In the genomic region with DNA sequence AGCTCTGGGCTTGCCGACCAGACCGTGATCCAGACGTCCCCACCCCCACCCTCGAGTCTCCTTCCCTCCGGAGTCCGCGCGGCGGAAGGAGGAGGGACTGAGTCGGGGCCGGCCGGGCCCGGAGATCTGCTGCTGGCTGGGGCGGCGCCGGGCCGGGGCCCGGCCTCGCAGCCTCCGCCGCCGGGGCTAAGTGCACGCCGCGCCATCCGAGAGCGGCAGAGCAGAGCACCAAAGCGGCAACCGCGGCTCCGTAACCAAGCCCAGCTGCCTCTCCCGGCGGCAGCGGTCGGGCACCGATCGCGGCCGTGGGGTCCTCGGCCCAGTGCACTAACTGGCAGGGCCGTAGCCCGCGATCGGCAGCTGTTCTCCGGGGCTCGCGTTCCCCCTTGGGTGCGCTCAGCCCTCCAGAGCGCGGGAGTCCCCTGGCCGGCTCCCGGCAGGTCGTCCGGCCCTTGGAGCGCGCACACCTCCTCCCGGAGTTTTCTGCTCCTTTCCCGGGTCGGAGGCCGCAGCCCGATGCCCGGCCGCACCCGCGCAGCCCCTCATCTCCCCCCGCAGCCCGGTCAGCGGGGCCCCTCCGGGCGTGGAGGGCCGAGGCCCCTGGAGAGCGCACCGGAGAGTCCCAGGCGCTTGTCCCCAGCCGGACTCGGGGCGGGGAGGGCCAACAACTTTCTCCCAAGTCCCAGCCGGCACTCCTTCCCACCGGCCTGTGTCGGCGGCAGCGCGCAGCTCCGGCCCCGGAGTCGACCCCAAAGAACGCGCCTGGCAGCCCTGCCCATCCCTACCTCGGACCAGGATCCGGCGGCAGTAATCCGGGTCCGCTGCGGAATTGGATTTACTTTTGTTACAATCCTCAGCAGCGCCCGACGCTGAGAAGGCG, we compare ENCODE assay signal across 9 cellular contexts. TPM values are rescaled to one million over a fixed set of nuclear protein-coding genes. Genes with fewer than 3 reads are reported as not detected.
A peak's percentile ranks its signal among the peaks of the same experiment; 100 is the strongest.
DNase-seq lines count a peak whose midpoint lies in the region; ATAC-seq and TF ChIP-seq lines count a peak whose summit lies in the region.
"Had no signal": no experiment of that assay in that cellular context is flagged by ENCODE, and none has a peak within 500 bp of the region (broad histone marks: within the 10 kb centered on the region; RNA-seq: fewer than 3 reads in every experiment).

No MANE protein-coding gene starts in this region.

- no peaks in the 10 kb centered on the region for H3K36me3 ChIP-seq in mammary epithelial cell (ENCODE audit: insufficient read depth, low read length)
- H3K36me3 ChIP-seq in left lung, result no peaks in the 10 kb centered on the region

- H3K4me1 ChIP-seq in mammary epithelial cell (ENCODE audit: insufficient read depth, low read length) (peaks cover 13% of the 10 kb centered on the region), left lung (peaks cover 7 to 21% of the 10 kb centered on the region in 2 donors)

- H3K4me3 ChIP-seq in mammary epithelial cell (replicated peaks in 1 of 3; ENCODE audit: insufficient read depth in 1 of 3, low read depth in 2 of 3, low read length in 3 of 3) (peak overlapping the region; percentile 29 to 33 (median 33)), left lung (peak overlapping the region; percentile 15 to 27)

- H3K9ac ChIP-seq in mammary epithelial cell (ENCODE audit: insufficient read depth, low read length), result no peak overlapping the region

- peak overlapping the region; percentile 64 for H2AFZ ChIP-seq in mammary epithelial cell (ENCODE audit: low read depth, low read length)

- 3% methylated on average over 26 of the region's 98 CpGs for WGBS in mammary epithelial cell (ENCODE audit: low coverage, missing lambda C conversion rate)

- H3K27ac ChIP-seq in mammary epithelial cell (ENCODE audit: insufficient read depth, low read depth, low read length), result no peak overlapping the region
- H3K27ac ChIP-seq in left lung, result no peak overlapping the region

- peaks cover 35% of the 10 kb centered on the region for H3K4me1 Mint-ChIP-seq in activated naive CD8-positive, alpha-beta T cell (ENCODE audit: low read depth)
- H3K4me1 Mint-ChIP-seq in activated naive CD8-positive, alpha-beta T cell treated with anti-CD3 and anti-CD28 coated beads, Interleukin-2, amount 50 U/mL, for 24 hours, result peaks cover 21% of the 10 kb centered on the region
- peaks cover 6% of the 10 kb centered on the region for H3K4me1 Mint-ChIP-seq in type B pancreatic cell (ENCODE audit: unreplicated experiment)

- H3K27me3 ChIP-seq in mammary epithelial cell (ENCODE audit: insufficient read depth, low read length) (peaks cover 72% of the 10 kb centered on the region), left lung (peaks cover 95 to 100% of the 10 kb centered on the region in 2 donors)

- H3K27me3 Mint-ChIP-seq in activated naive CD8-positive, alpha-beta T cell, result peaks cover 47% of the 10 kb centered on the region
- H3K27me3 Mint-ChIP-seq in activated naive CD8-positive, alpha-beta T cell treated with anti-CD3 and anti-CD28 coated beads, Interleukin-2, amount 50 U/mL, for 24 hours, result peaks cover 77% of the 10 kb centered on the region
- peaks cover 88% of the 10 kb centered on the region for H3K27me3 Mint-ChIP-seq in type B pancreatic cell

- no TSS peak for BruUV-seq in mammary epithelial cell (replicated peaks; lab: Mats Ljungman, UMichigan)

- H3K9me3 Mint-ChIP-seq in activated naive CD8-positive, alpha-beta T cell (ENCODE audit: low read depth), result no peaks in the 10 kb centered on the region
- H3K9me3 Mint-ChIP-seq in activated naive CD8-positive, alpha-beta T cell treated with anti-CD3 and anti-CD28 coated beads, Interleukin-2, amount 50 U/mL, for 24 hours, result no peaks in the 10 kb centered on the region
- H3K9me3 Mint-ChIP-seq in type B pancreatic cell, result no peaks in the 10 kb centered on the region

- intact Hi-C loops in mammary epithelial cell (cut with micrococcal nuclease), result no loop called here
- intact Hi-C loops in left lung (cut with DNase I), result no loop called here

- no peaks in the 10 kb centered on the region for H3K79me2 ChIP-seq in mammary epithelial cell (ENCODE audit: insufficient read depth, low read length)

- H4K20me1 ChIP-seq in mammary epithelial cell (ENCODE audit: insufficient read depth, low read length), result peaks cover 1% of the 10 kb centered on the region

- H3K9me3 ChIP-seq in mammary epithelial cell (replicated peaks; ENCODE audit: insufficient read depth, low read length) (no peaks in the 10 kb centered on the region), left lung (no peaks in the 10 kb centered on the region)

- H3K27ac Mint-ChIP-seq in activated naive CD8-positive, alpha-beta T cell, result no peak overlapping the region
- no peak overlapping the region for H3K27ac Mint-ChIP-seq in activated naive CD8-positive, alpha-beta T cell treated with anti-CD3 and anti-CD28 coated beads, Interleukin-2, amount 50 U/mL, for 24 hours
- no peak overlapping the region for H3K27ac Mint-ChIP-seq in type B pancreatic cell

- CTCF ChIA-PET in mammary epithelial cell (lab: Charles Lee; ENCODE audit: low non-redundant PET), result no interaction called here

- dilution Hi-C loops in mammary epithelial cell (cut with HindIII; ENCODE audit: low sequenced_read_pairs), result no loop called here

- ATAC-seq in activated naive CD8-positive, alpha-beta T cell treated with anti-CD3 and anti-CD28 coated beads, Interleukin-2, amount 50 U/mL, for 24 hours, result no peak
- peak; percentile 76 for ATAC-seq in left lung
- no peak for ATAC-seq in GM21390 (IDR thresholded peaks at IDR 0.05; ENCODE audit: unreplicated experiment)
- no peak for ATAC-seq in HG02588 (IDR thresholded peaks at IDR 0.05; ENCODE audit: unreplicated experiment)

- no peak for DNase-seq in activated naive CD8-positive, alpha-beta T cell treated with anti-CD3 and anti-CD28 coated beads, Interleukin-2, amount 50 U/mL, for 24 hours
- peak; percentile 45 for DNase-seq in mammary epithelial cell
- DNase-seq in left lung, result no peak
- DNase-seq in type B pancreatic cell (ENCODE audit: extremely low spot score, unreplicated experiment), result no peak
- DNase-seq in NCI-H510A treated with DMSO at 0.1 percent for 48 hours (lab: John Stamatoyannopoulos, UW), result no peak
- DNase-seq: NCI-H1694 had no signal

- in situ Hi-C loops in mammary epithelial cell (cut with MboI; ENCODE audit: low sequenced_read_pairs in 2 of 2), result no loop called here

- H3K4me3 Mint-ChIP-seq in activated naive CD8-positive, alpha-beta T cell, result peak overlapping the region; percentile 63
- H3K4me3 Mint-ChIP-seq in activated naive CD8-positive, alpha-beta T cell treated with anti-CD3 and anti-CD28 coated beads, Interleukin-2, amount 50 U/mL, for 24 hours, result no peak overlapping the region
- peak overlapping the region; percentile 86 for H3K4me3 Mint-ChIP-seq in type B pancreatic cell

- TF ChIP-seq CTCF in mammary epithelial cell (conservative IDR thresholded peaks at IDR 0.05 in 1 of 2, IDR thresholded peaks at IDR 0.05 in 1 of 2; ENCODE audit: extremely low read depth in 1 of 2, insufficient read depth in 1 of 2, low read depth in 1 of 2, low read length in 2 of 2) (no peak), left lung (IDR thresholded peaks at IDR 0.05) (no peak), type B pancreatic cell (conservative IDR thresholded peaks at IDR 0.05) (no peak)

- no peaks in the 10 kb centered on the region for H3K36me3 Mint-ChIP-seq in activated naive CD8-positive, alpha-beta T cell
- no peaks in the 10 kb centered on the region for H3K36me3 Mint-ChIP-seq in activated naive CD8-positive, alpha-beta T cell treated with anti-CD3 and anti-CD28 coated beads, Interleukin-2, amount 50 U/mL, for 24 hours (ENCODE audit: low read depth)
- peaks cover 3% of the 10 kb centered on the region for H3K36me3 Mint-ChIP-seq in type B pancreatic cell

- peak overlapping the region; percentile 75 for H3K4me2 ChIP-seq in mammary epithelial cell (ENCODE audit: insufficient read depth, low read depth, low read length)

RNA-seq across cellular contexts. Expression of a gene that starts 0.8 kb away (rescaled TPM):
- total RNA-seq in mammary epithelial cell, result not detected
- polyA plus RNA-seq in mammary epithelial cell, result not detected
- polyA minus RNA-seq in mammary epithelial cell, result not detected
- not detected for total RNA-seq in left lung
- 0.58 TPM in 1 of 2 replicates, not detected in the other for total RNA-seq in type B pancreatic cell (ENCODE audit: low replicate concordance)
